Comparison of ENCODE assay signal across 23 cellular contexts in the genomic region with DNA sequence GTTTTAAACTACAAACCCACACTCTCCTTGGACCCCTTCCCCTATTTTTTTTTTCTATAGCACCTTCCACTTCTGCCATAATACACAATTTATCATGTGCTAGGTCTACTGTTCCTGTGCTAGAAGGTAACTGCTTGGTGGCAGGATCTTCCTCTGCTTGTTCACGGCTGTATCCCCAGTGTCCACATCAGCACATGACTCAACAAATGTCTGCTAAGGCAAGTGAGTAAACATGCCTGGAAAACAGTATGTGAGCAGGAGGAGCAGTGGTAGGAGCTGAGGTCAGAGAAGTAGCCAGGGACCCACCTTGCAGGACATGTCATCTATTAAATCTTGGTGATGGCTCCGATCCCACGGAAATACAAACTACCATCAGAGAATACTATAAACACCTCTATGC.
DNase-seq lines count a peak whose midpoint lies in the region; ATAC-seq and TF ChIP-seq lines count a peak whose summit lies in the region.
"Had no signal": no experiment of that assay in that cellular context is flagged by ENCODE, and none has a peak within 500 bp of the region (broad histone marks: within the 10 kb centered on the region; RNA-seq: fewer than 3 reads in every experiment).

No MANE protein-coding gene starts in this region.

- dilution Hi-C loops in mammary epithelial cell (cut with HindIII; ENCODE audit: low sequenced_read_pairs), result no loop called here

- H3K4me2 ChIP-seq in mammary epithelial cell (ENCODE audit: insufficient read depth, low read depth, low read length), result no peak overlapping the region

- no peaks in the 10 kb centered on the region for H3K9me3 ChIP-seq in mammary epithelial cell (replicated peaks; ENCODE audit: insufficient read depth, low read length)
- H3K9me3 ChIP-seq: left lung, ovary, right atrium auricular region, tibial artery had no signal

- no peak for TF ChIP-seq CTCF in mammary epithelial cell (conservative IDR thresholded peaks at IDR 0.05 in 1 of 2, IDR thresholded peaks at IDR 0.05 in 1 of 2; ENCODE audit: extremely low read depth in 1 of 2, insufficient read depth in 1 of 2, low read depth in 1 of 2, low read length in 2 of 2)

- no peak overlapping the region for H3K4me3 ChIP-seq in mammary epithelial cell (replicated peaks in 1 of 3; ENCODE audit: insufficient read depth in 1 of 3, low read depth in 2 of 3, low read length in 3 of 3)
- H3K4me3 ChIP-seq: left lung, ovary, right atrium auricular region, tibial artery had no signal

- BruUV-seq in mammary epithelial cell (replicated peaks; lab: Mats Ljungman, UMichigan), result no TSS peak

- H2AFZ ChIP-seq in mammary epithelial cell (ENCODE audit: low read depth, low read length), result no peak overlapping the region

- H3K9me3 Mint-ChIP-seq in stimulated activated naive CD8-positive, alpha-beta T cell treated with anti-CD3 and anti-CD28 coated beads, Interleukin-15, amount 100 ng/mL, for 72 hours, result no peaks in the 10 kb centered on the region
- H3K9me3 Mint-ChIP-seq: stimulated activated naive CD8-positive, alpha-beta T cell treated with anti-CD3 and anti-CD28 coated beads, Interleukin-15, Interleukin-2, amounts not matched to agents 100 ng/mL and 50 ng/mL, for 24 hours had no signal

- ATAC-seq in left ventricle myocardium superior, result no peak
- ATAC-seq in GM19023 (IDR thresholded peaks at IDR 0.05; ENCODE audit: unreplicated experiment), result no peak
- no peak for ATAC-seq in stimulated activated naive CD8-positive, alpha-beta T cell treated with anti-CD3 and anti-CD28 coated beads, Interleukin-15, amount 100 ng/mL, for 72 hours
- ATAC-seq in GM19467 (IDR thresholded peaks at IDR 0.05; ENCODE audit: unreplicated experiment), result no peak
- ATAC-seq: activated T-helper 17 cell treated with anti-CD3 and anti-CD28 coated beads, Interleukin-2, amount 50 U/mL, for 72 hours; left lung; natural killer cell; Right ventricle myocardium inferior had no signal

- H3K27ac Mint-ChIP-seq in stimulated activated naive CD8-positive, alpha-beta T cell treated with anti-CD3 and anti-CD28 coated beads, Interleukin-15, amount 100 ng/mL, for 72 hours, result no peak overlapping the region
- H3K27ac Mint-ChIP-seq: CD4-positive, CD25-positive, alpha-beta regulatory T cell had no signal

- H4K20me1 ChIP-seq in mammary epithelial cell (ENCODE audit: insufficient read depth, low read length), result no peaks in the 10 kb centered on the region

- H3K9ac ChIP-seq in mammary epithelial cell (ENCODE audit: insufficient read depth, low read length), result no peak overlapping the region

- H3K36me3 ChIP-seq in mammary epithelial cell (ENCODE audit: insufficient read depth, low read length), result no peaks in the 10 kb centered on the region
- H3K36me3 ChIP-seq: left lung, ovary, right atrium auricular region, WERI-Rb-1 had no signal

- no peaks in the 10 kb centered on the region for H3K27me3 ChIP-seq in mammary epithelial cell (ENCODE audit: insufficient read depth, low read length)
- H3K27me3 ChIP-seq: left lung, ovary, right atrium auricular region, tibial artery had no signal

- CTCF ChIA-PET in mammary epithelial cell (lab: Charles Lee; ENCODE audit: low non-redundant PET), result no interaction called here

- H3K4me3 Mint-ChIP-seq in stimulated activated naive CD8-positive, alpha-beta T cell treated with anti-CD3 and anti-CD28 coated beads, Interleukin-15, amount 100 ng/mL, for 72 hours, result no peak overlapping the region
- H3K4me3 Mint-ChIP-seq: activated naive CD8-positive, alpha-beta T cell; activated T-helper 17 cell treated with anti-CD3 and anti-CD28 coated beads, Interleukin-2, amount 50 U/mL, for 72 hours; CD4-positive, CD25-positive, alpha-beta regulatory T cell; natural killer cell; stimulated activated naive CD8-positive, alpha-beta T cell treated with anti-CD3 and anti-CD28 coated beads, Interleukin-15, Interleukin-2, amounts not matched to agents 100 ng/mL and 50 ng/mL, for 24 hours had no signal

- peaks cover 8% of the 10 kb centered on the region for H3K4me1 Mint-ChIP-seq in stimulated activated naive CD8-positive, alpha-beta T cell treated with anti-CD3 and anti-CD28 coated beads, Interleukin-15, amount 100 ng/mL, for 72 hours
- H3K4me1 Mint-ChIP-seq: natural killer cell had no signal

- WGBS in mammary epithelial cell (ENCODE audit: low coverage, missing lambda C conversion rate), result 94% methylated on average over 3 of the region's 3 CpGs

- H3K4me1 ChIP-seq in mammary epithelial cell (ENCODE audit: insufficient read depth, low read length), result peaks cover 9% of the 10 kb centered on the region
- H3K4me1 ChIP-seq: left lung, right atrium auricular region had no signal

- H3K27me3 Mint-ChIP-seq in stimulated activated naive CD8-positive, alpha-beta T cell treated with anti-CD3 and anti-CD28 coated beads, Interleukin-15, amount 100 ng/mL, for 72 hours, result no peaks in the 10 kb centered on the region
- H3K27me3 Mint-ChIP-seq: activated naive CD8-positive, alpha-beta T cell; activated T-helper 17 cell treated with anti-CD3 and anti-CD28 coated beads, Interleukin-2, amount 50 U/mL, for 72 hours; CD4-positive, CD25-positive, alpha-beta regulatory T cell; stimulated activated naive CD8-positive, alpha-beta T cell treated with anti-CD3 and anti-CD28 coated beads, Interleukin-15, Interleukin-2, amounts not matched to agents 100 ng/mL and 50 ng/mL, for 24 hours had no signal

- peak; percentile 17 for DNase-seq in EL
- peak; percentile 28 for DNase-seq in HT1080 (ENCODE audit: low read depth)
- peak; percentile 43 for DNase-seq in mammary epithelial cell
- DNase-seq in iris pigment epithelial cell (ENCODE audit: low read depth), result peak; percentile 69
- no peak for DNase-seq in left ventricle myocardium superior
- no peak for DNase-seq in stimulated activated naive CD8-positive, alpha-beta T cell treated with anti-CD3 and anti-CD28 coated beads, Interleukin-15, amount 100 ng/mL, for 72 hours
- DNase-seq: activated CD4-positive, alpha-beta T cell treated with anti-CD3 and anti-CD28 coated beads, Interleukin-2, amount 50 U/mL, for 1 hour; CD4-positive, CD25-positive, alpha-beta regulatory T cell; H7; left lung; natural killer cell; NCI-H1417 treated with DMSO at 0.1 percent for 48 hours; NCI-H446; ovary; tibial artery; WERI-Rb-1 had no signal

- no peak overlapping the region for H3K27ac ChIP-seq in mammary epithelial cell (ENCODE audit: insufficient read depth, low read depth, low read length)
- H3K27ac ChIP-seq: left lung, ovary, right atrium auricular region, tibial artery, WERI-Rb-1 had no signal

- no peaks in the 10 kb centered on the region for H3K79me2 ChIP-seq in mammary epithelial cell (ENCODE audit: insufficient read depth, low read length)

- in situ Hi-C loops in mammary epithelial cell (cut with MboI; ENCODE audit: low sequenced_read_pairs in 2 of 2), result no loop called here

- intact Hi-C loops in mammary epithelial cell (cut with micrococcal nuclease), result no loop called here
- intact Hi-C loops in left ventricle myocardium superior (cut with micrococcal nuclease), result no loop called here

Comparison
In these comparisons a context has a peak if more than half of its experiments do, and no peak if none do; other contexts are left out.
1. DNase-seq: peak in EL (single experiment), HT1080 (single experiment), mammary epithelial cell (single experiment) and iris pigment epithelial cell (single experiment); none in left ventricle myocardium superior (single experiment) and stimulated activated naive CD8-positive, alpha-beta T cell treated with anti-CD3 and anti-CD28 coated beads, Interleukin-15, amount 100 ng/mL, for 72 hours (0 of 2).